ENCODE assay signal across 12 cellular contexts in the genomic region with DNA sequence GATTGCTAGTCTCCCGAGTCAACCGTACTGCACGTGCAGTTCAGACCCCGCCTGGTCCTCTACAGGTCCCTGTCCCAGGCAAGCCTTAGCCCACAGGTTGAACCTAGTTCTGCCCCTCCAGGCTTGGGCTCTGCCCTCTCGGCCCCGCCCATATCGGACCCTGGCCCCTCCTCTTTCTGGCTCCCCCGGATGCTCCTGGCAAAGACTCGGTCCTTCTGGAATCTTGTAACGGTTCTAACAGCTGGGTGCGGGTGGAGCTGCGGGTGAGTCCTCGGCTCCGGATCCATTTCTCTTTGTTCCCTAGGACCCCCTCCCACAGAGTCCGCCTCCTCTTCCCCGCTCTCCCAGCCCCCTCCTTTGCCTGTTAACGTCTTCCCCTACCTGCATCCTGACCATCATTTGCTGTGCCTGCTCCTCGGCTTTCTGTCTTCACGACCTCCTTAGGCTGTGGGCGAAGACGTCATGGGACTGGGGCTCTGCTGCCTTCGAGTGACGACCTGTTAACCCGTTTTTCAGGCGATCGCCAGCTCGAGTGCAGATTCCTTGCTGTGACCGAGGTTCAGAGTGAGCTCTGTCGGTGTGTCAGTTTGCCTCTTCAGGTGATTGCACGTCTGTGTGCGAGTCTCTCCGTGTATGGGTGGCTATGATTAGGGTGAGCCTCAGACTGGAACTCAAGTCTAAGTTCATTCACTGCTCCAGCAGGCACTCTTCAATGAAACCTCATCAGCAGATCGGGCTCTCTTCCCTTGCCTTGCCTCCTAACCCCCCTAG. TPM values are rescaled to one million over a fixed set of nuclear protein-coding genes. Genes with fewer than 3 reads are reported as not detected.
A peak's percentile ranks its signal among the peaks of the same experiment; 100 is the strongest.
DNase-seq lines count a peak whose midpoint lies in the region; ATAC-seq and TF ChIP-seq lines count a peak whose summit lies in the region.
"Had no signal": no experiment of that assay in that cellular context is flagged by ENCODE, and none has a peak within 500 bp of the region (broad histone marks: within the 10 kb centered on the region; RNA-seq: fewer than 3 reads in every experiment).

TSS of gene DNHD1 (plus strand) at position 212 of the 771 bp plus-strand sequence. CDS start 936 bp downstream, outside the sequence.

- in situ Hi-C loops in Panc1 (cut with HindIII; ENCODE audit: low pct_unique_long_range_greater_than_20kb, low sequenced_read_pairs) = no loop called here

- H3K4me3 Mint-ChIP-seq in CD4-positive, CD25-positive, alpha-beta regulatory T cell = no peak within 1 kb of the TSS
- H3K4me3 Mint-ChIP-seq in glutamatergic neuron (ENCODE audit: unreplicated experiment) (peak within 1 kb of the TSS; percentile 47), neural crest cell (no peak within 1 kb of the TSS)
- H3K4me3 Mint-ChIP-seq: IgD-negative memory B cell had no signal

- ATAC-seq in CD4-positive, CD25-positive, alpha-beta regulatory T cell (ENCODE audit: low read depth in 2 of 2) = no peak
- peak; percentile 49; the same call in 1 of the 2 replicates for ATAC-seq in Panc1

- H3K27ac ChIP-seq in CD4-positive, CD25-positive, alpha-beta regulatory T cell (ENCODE audit: insufficient read depth, low read length, poor library complexity, severe bottlenecking) = no peak within 1 kb of the TSS
- H3K27ac ChIP-seq in Panc1 (ENCODE audit: low read length) = no peak within 1 kb of the TSS
- H3K27ac ChIP-seq: C4-2B had no signal

- H3K36me3 Mint-ChIP-seq in CD4-positive, CD25-positive, alpha-beta regulatory T cell = peaks cover 30% of the 10 kb centered on the region
- H3K36me3 Mint-ChIP-seq in glutamatergic neuron (ENCODE audit: unreplicated experiment) (no peaks in the 10 kb centered on the region), neural crest cell (ENCODE audit: low read depth) (peaks cover 4% of the 10 kb centered on the region)

- peak within 1 kb of the TSS in 2 of 3 donors; percentile 15 to 65 for H3K27ac Mint-ChIP-seq in CD4-positive, CD25-positive, alpha-beta regulatory T cell
- no peak within 1 kb of the TSS for H3K27ac Mint-ChIP-seq in glutamatergic neuron (ENCODE audit: unreplicated experiment)
- peak within 1 kb of the TSS; percentile 1 for H3K27ac Mint-ChIP-seq in neural crest cell (ENCODE audit: unreplicated experiment)

- CTCF ChIA-PET in Panc1 (lab: Charles Lee) = interaction anchor here (1.5 kb wide), 1 partner anchor 118 kb away, joined by 5 read pairs; no protein-coding TSS in a partner anchor

- BruUV-seq in Panc1 (replicated peaks; lab: Mats Ljungman, UMichigan) = no TSS peak

- no peaks in the 10 kb centered on the region for H3K27me3 Mint-ChIP-seq in CD4-positive, CD25-positive, alpha-beta regulatory T cell
- H3K27me3 Mint-ChIP-seq in glutamatergic neuron (ENCODE audit: unreplicated experiment) (peaks cover 3% of the 10 kb centered on the region), neural crest cell (ENCODE audit: low read depth) (no peaks in the 10 kb centered on the region)
- H3K27me3 Mint-ChIP-seq: IgD-negative memory B cell had no signal

- H3K9me3 Mint-ChIP-seq in CD4-positive, CD25-positive, alpha-beta regulatory T cell = no peaks in the 10 kb centered on the region
- H3K9me3 Mint-ChIP-seq in glutamatergic neuron (ENCODE audit: unreplicated experiment) (peaks cover 2% of the 10 kb centered on the region), neural crest cell (no peaks in the 10 kb centered on the region)
- H3K9me3 Mint-ChIP-seq: IgD-negative memory B cell had no signal

- H3K4me1 ChIP-seq in CD4-positive, CD25-positive, alpha-beta regulatory T cell (ENCODE audit: control insufficient read depth, insufficient read depth, low read length, poor library complexity, severe bottlenecking) = no peaks in the 10 kb centered on the region
- no peaks in the 10 kb centered on the region for H3K4me1 ChIP-seq in Panc1 (ENCODE audit: control insufficient read depth, insufficient read depth, low read length)

- no peak for DNase-seq in CD4-positive, CD25-positive, alpha-beta regulatory T cell
- no peak for DNase-seq in Panc1 (ENCODE audit: low read depth, low spot score)
- DNase-seq in glutamatergic neuron = peak; percentile 34
- no peak for DNase-seq in neural crest cell (ENCODE audit: low read depth, low spot score)
- no peak for DNase-seq in NCI-H187 treated with DMSO at 0.1 percent for 48 hours (lab: John Stamatoyannopoulos, UW)
- DNase-seq in NCI-H1417 treated with DMSO at 0.1 percent for 48 hours (lab: John Stamatoyannopoulos, UW) = no peak
- no peak for DNase-seq in OCI-M2 (lab: John Stamatoyannopoulos, UW; ENCODE audit: unreplicated experiment)
- no peak for DNase-seq in NCI-H748 treated with DMSO at 0.1 percent for 48 hours (lab: John Stamatoyannopoulos, UW)
- DNase-seq: hippocampal formation, SIG-M5 had no signal

- no peak for TF ChIP-seq CTCF in Panc1 (IDR thresholded peaks at IDR 0.05)
- TF ChIP-seq CTCF in glutamatergic neuron (IDR thresholded peaks at IDR 0.05; ENCODE audit: partially characterized antibody, unreplicated experiment) = no peak
- TF ChIP-seq CTCF in neural crest cell (conservative IDR thresholded peaks at IDR 0.05) = no peak

- H3K9me3 ChIP-seq in CD4-positive, CD25-positive, alpha-beta regulatory T cell (ENCODE audit: control insufficient read depth in 2 of 2, low read length in 2 of 2) = no peaks in the 10 kb centered on the region
- H3K9me3 ChIP-seq in Panc1 (ENCODE audit: control insufficient read depth, insufficient read depth, low read depth, low read length) = no peaks in the 10 kb centered on the region

- H3K36me3 ChIP-seq in CD4-positive, CD25-positive, alpha-beta regulatory T cell (ENCODE audit: control insufficient read depth, insufficient read depth, low read length) = peaks cover 28% of the 10 kb centered on the region
- peaks cover 6% of the 10 kb centered on the region; the same call in 1 of the 2 replicates for H3K36me3 ChIP-seq in Panc1 (ENCODE audit: control insufficient read depth, insufficient read depth, low read length)

- POLR2A ChIA-PET in Panc1 (lab: Charles Lee) = interaction anchor here (0.6 to 1.6 kb wide), 3 partner anchors 16 to 103 kb away, joined by 4 to 8 read pairs (median 4); partner anchors contain the start of genes ARFIP2 and TIMM10B

- peaks cover 0 to 19% (median 15%) of the 10 kb centered on the region in 4 donors for H3K4me1 Mint-ChIP-seq in CD4-positive, CD25-positive, alpha-beta regulatory T cell
- H3K4me1 Mint-ChIP-seq in glutamatergic neuron (ENCODE audit: low read depth, unreplicated experiment) (no peaks in the 10 kb centered on the region), neural crest cell (no peaks in the 10 kb centered on the region)

- no peak within 1 kb of the TSS for H3K4me3 ChIP-seq in CD4-positive, CD25-positive, alpha-beta regulatory T cell (ENCODE audit: low read depth, low read length)
- H3K4me3 ChIP-seq in Panc1 (ENCODE audit: low read depth in 2 of 2, low read length in 2 of 2) = no peak within 1 kb of the TSS

- intact Hi-C loops in Panc1 (cut with micrococcal nuclease; ENCODE audit: unreplicated experiment) = no loop called here

- no peaks in the 10 kb centered on the region for H3K27me3 ChIP-seq in CD4-positive, CD25-positive, alpha-beta regulatory T cell (ENCODE audit: control insufficient read depth, insufficient read depth, low read length)
- H3K27me3 ChIP-seq in Panc1 (ENCODE audit: control insufficient read depth, insufficient read depth, low read length) = no peaks in the 10 kb centered on the region

RNA-seq across cellular contexts. Expression of gene DNHD1, which starts in this region (rescaled TPM):
- 32.7 TPM for total RNA-seq in CD4-positive, CD25-positive, alpha-beta regulatory T cell
- 1 to 10 TPM in 3 of 4 donors, under 1 TPM in 1; 0.65 to 1.6 (median 1.4) TPM for polyA plus RNA-seq in CD4-positive, CD25-positive, alpha-beta regulatory T cell
- total RNA-seq in Panc1 (2021; ENCODE audit: unreplicated experiment) = 10.6 TPM
- polyA plus RNA-seq in Panc1 (2012; ENCODE audit: insufficient read length) = 6.0 TPM
- 9.3 TPM for total RNA-seq in glutamatergic neuron (ENCODE audit: unreplicated experiment)
- total RNA-seq in neural crest cell = 10.2 and 12.6 TPM in 2 replicates
